ENCODE assay signal across 1 cellular context in the genomic region with DNA sequence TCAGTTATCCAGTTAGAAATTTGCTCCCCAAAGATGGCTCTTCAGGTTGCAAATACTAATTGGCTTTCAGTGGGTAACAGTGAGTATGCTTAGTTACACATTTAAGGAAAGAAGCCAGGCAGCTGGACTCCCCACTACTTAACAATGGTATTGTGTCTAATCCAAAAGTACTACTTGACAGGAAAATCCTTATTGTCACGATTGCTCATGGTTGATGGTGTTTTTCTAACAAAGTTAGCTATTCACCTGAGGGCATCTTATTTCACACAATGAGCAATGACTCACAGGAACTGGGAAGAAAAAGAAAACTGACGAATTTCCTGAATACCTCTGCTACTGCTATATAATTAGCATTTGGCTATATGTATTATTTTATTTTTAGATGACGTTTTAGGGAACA.
TF ChIP-seq lines count a peak whose summit lies in the region.

No MANE protein-coding gene starts in this region.

TF ChIP-seq in endothelial cell of umbilical vein, 7 proteins besides CTCF, POLR2A, EP300 and RAD21:
- TF ChIP-seq GATA2 (IDR thresholded peaks at IDR 0.05; ENCODE audit: insufficient read depth, insufficient read length, low read depth, low read length) (no peak), JUN (IDR thresholded peaks at IDR 0.05; ENCODE audit: borderline replicate concordance, insufficient read depth, insufficient read length, low read depth) (peak; percentile 23), FOS (IDR thresholded peaks at IDR 0.05; ENCODE audit: borderline replicate concordance, insufficient read depth, low read length) (peak; percentile 41), EZH2 (IDR thresholded peaks at IDR 0.05; ENCODE audit: borderline replicate concordance, low read depth, low read length, severe bottlenecking) (no peak), MYC (IDR thresholded peaks at IDR 0.05; ENCODE audit: low read depth, low read length) (no peak), POLR2AphosphoS5 (IDR thresholded peaks at IDR 0.05; ENCODE audit: insufficient read depth, low read depth, low read length) (no peak)
- TF ChIP-seq, protein P1, sequence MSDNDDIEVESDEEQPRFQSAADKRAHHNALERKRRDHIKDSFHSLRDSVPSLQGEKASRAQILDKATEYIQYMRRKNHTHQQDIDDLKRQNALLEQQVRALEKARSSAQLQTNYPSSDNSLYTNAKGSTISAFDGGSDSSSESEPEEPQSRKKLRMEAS (IDR thresholded peaks at IDR 0.05; ENCODE audit: insufficient read depth, insufficient read length): no peak
